9 cellular contexts compared by ENCODE assay signal in genomic region chr17:19727466-19728113, GRCh38. TPM values are rescaled to one million over a fixed set of nuclear protein-coding genes. Genes with fewer than 3 reads are reported as not detected.
DNase-seq lines count a peak whose midpoint lies in the region; ATAC-seq and TF ChIP-seq lines count a peak whose summit lies in the region.
"Had no signal": no experiment of that assay in that cellular context is flagged by ENCODE, and none has a peak within 500 bp of the region (broad histone marks: within the 10 kb centered on the region; RNA-seq: fewer than 3 reads in every experiment).

No MANE protein-coding gene starts in this region.

- TF ChIP-seq RAD21 in liver (IDR thresholded peaks at IDR 0.05): peak in 1 of 2 donors; percentile 49

- H3K4me3 ChIP-seq in liver (ENCODE audit: low read depth in 1 of 3, low read length in 3 of 3) (no peak overlapping the region), testis (no peak overlapping the region)
- H3K4me3 ChIP-seq: SJSA1 had no signal

- WGBS in liver: 49% methylated on average over 4 of the region's 4 CpGs
- 41 to 55% methylated on average over 3 to 4 of the region's 4 CpGs for WGBS in testis, 2 donors

- no peak for TF ChIP-seq POLR2A in testis (IDR thresholded peaks at IDR 0.05)

- H3K9me3 ChIP-seq in liver (ENCODE audit: control insufficient read depth in 4 of 4, low read length in 3 of 4) (no peaks in the 10 kb centered on the region), testis (no peaks in the 10 kb centered on the region)
- H3K9me3 ChIP-seq: SJSA1 had no signal

- peak; percentile 15 for DNase-seq in MV-4-11 (lab: John Stamatoyannopoulos, UW)
- peak; percentile 41 for DNase-seq in cerebellar cortex (ENCODE audit: low spot score)
- DNase-seq in testis: peak; percentile 85
- DNase-seq in activated CD8-positive, alpha-beta memory T cell treated with anti-CD3 and anti-CD28 coated beads for 24 hours: no peak
- no peak for DNase-seq in NCI-H146 treated with DMSO at 0.1 percent for 48 hours (lab: John Stamatoyannopoulos, UW; ENCODE audit: unreplicated experiment)
- no peak for DNase-seq in left colon

- H3K27me3 ChIP-seq in liver (ENCODE audit: control insufficient read depth in 4 of 4, insufficient read depth in 4 of 4, low read length in 3 of 4) (no peaks in the 10 kb centered on the region), testis (no peaks in the 10 kb centered on the region)
- H3K27me3 ChIP-seq: SJSA1 had no signal

- no peak for TF ChIP-seq CTCF in liver (IDR thresholded peaks at IDR 0.05; ENCODE audit: low read depth, low read length, missing input control)
- TF ChIP-seq CTCF in testis (IDR thresholded peaks at IDR 0.05): no peak

- H3K36me3 ChIP-seq in liver (ENCODE audit: control insufficient read depth in 4 of 4, insufficient read depth in 3 of 4, low read depth in 1 of 4, low read length in 3 of 4) (no peaks in the 10 kb centered on the region), testis (ENCODE audit: low read depth, missing control alignments) (no peaks in the 10 kb centered on the region)
- H3K36me3 ChIP-seq: SJSA1 had no signal

- H3K4me1 ChIP-seq in liver (ENCODE audit: control insufficient read depth in 4 of 4, insufficient read depth in 4 of 4, low read length in 3 of 4) (peaks cover 5 to 11% (median 8%) of the 10 kb centered on the region in 4 donors), testis (peaks cover 47% of the 10 kb centered on the region)

- peak overlapping the region in 1 of 2 donors; percentile 6 for H3K9ac ChIP-seq in liver (ENCODE audit: low read depth in 1 of 2, low read length in 2 of 2)

- ATAC-seq in HG03139 (IDR thresholded peaks at IDR 0.05; ENCODE audit: unreplicated experiment) (no peak), left colon (no peak)

- intact Hi-C loops in testis (cut with DNase I; ENCODE audit: low total_unique reads): loop anchor here (5.0 kb wide), 1 partner anchor 80 kb away; the partner anchor contains the start of gene ALDH3A2
- intact Hi-C loops in left colon (cut with DNase I, micrococcal nuclease): no loop called here

- H3K27ac ChIP-seq in liver (ENCODE audit: low read depth in 1 of 2, low read length in 2 of 2) (peak overlapping the region; percentile 80 to 88), testis (peak overlapping the region; percentile 95 to 96)
- H3K27ac ChIP-seq: SJSA1 had no signal

TF ChIP-seq in liver, 16 proteins besides CTCF, POLR2A, EP300 and RAD21:
- TF ChIP-seq NR2F2 (IDR thresholded peaks at IDR 0.05) (no peak), YY1 (IDR thresholded peaks at IDR 0.05) (peak; percentile 60), GABPA (IDR thresholded peaks at IDR 0.05 in 1 of 2, conservative IDR thresholded peaks at IDR 0.05 in 1 of 2) (no peak), TAF1 (conservative IDR thresholded peaks at IDR 0.05) (no peak), FOXA1 (IDR thresholded peaks at IDR 0.05) (no peak), JUND (IDR thresholded peaks at IDR 0.05) (peak; percentile 82 to 96), FOXA2 (IDR thresholded peaks at IDR 0.05) (peak; percentile 23), SP1 (IDR thresholded peaks at IDR 0.05) (no peak), RXRA (IDR thresholded peaks at IDR 0.05) (peak; percentile 64 to 84), ATF3 (IDR thresholded peaks at IDR 0.05) (peak; percentile 31), EGR1 (IDR thresholded peaks at IDR 0.05; ENCODE audit: low read depth in 2 of 2) (peak in 1 of 2 donors; percentile 70), HNF4G (IDR thresholded peaks at IDR 0.05) (no peak), MAX (IDR thresholded peaks at IDR 0.05) (peak; percentile 36), REST (IDR thresholded peaks at IDR 0.05) (peak; percentile 51), HNF4A (conservative IDR thresholded peaks at IDR 0.05) (peak; percentile 29 to 71), ZBTB33 (IDR thresholded peaks at IDR 0.05) (peak; percentile 52)

RNA-seq across cellular contexts. Expression of gene SLC47A2, which starts 11.2 kb away (rescaled TPM):
- total RNA-seq in liver (not detected), testis (under 1 TPM; 0.16 to 0.50 TPM), left colon (under 1 TPM; 0.14 to 0.40 TPM)
- polyA plus RNA-seq in liver (under 1 TPM in 1 of 2 donors, not detected in 1; 0.08 TPM), testis (ENCODE audit: insufficient read depth, low read depth, low replicate concordance) (1.1 TPM)
- total RNA-seq: SJSA1 had no signal

RNA-seq across cellular contexts. Expression of gene ALDH3A1, which starts 20.5 kb away (rescaled TPM):
- total RNA-seq in liver: under 1 TPM; 0.09 to 0.33 TPM
- polyA plus RNA-seq in liver: 1 to 10 TPM in 1 of 2 donors, under 1 TPM in 1; 0.10 to 3.2 TPM
- total RNA-seq in testis: 1 to 10 TPM; 3.2 to 5.6 TPM
- polyA plus RNA-seq in testis (ENCODE audit: insufficient read depth, low read depth, low replicate concordance): 4.2 TPM
- 1 to 10 TPM; 2.1 to 8.4 TPM for total RNA-seq in left colon
- total RNA-seq: SJSA1 had no signal

Comparison
In these comparisons a context has a peak if more than half of its experiments do, and no peak if none do; other contexts are left out.
1. DNase-seq: peak in MV-4-11 (single experiment), cerebellar cortex (single experiment) and testis (single experiment); none in activated CD8-positive, alpha-beta memory T cell treated with anti-CD3 and anti-CD28 coated beads for 24 hours (single experiment), NCI-H146 treated with DMSO at 0.1 percent for 48 hours (single experiment) and left colon (0 of 2).